Comparison of ENCODE assay signal across 2 cellular contexts in genomic region chr2:12928706-12929291, GRCh38.
TF ChIP-seq lines count a peak whose summit lies in the region.

No MANE protein-coding gene starts in this region.

TF ChIP-seq in HEK293, 187 proteins besides CTCF, POLR2A, EP300 and RAD21 (continued from another document and continues in another):
- TF ChIP-seq AEBP2 (tag by site-specific recombination; IDR thresholded peaks at IDR 0.05; ENCODE audit: borderline replicate concordance) (no peak), ZNF48 (tag by site-specific recombination; IDR thresholded peaks at IDR 0.05) (no peak), ZNF157 (tag by site-specific recombination; IDR thresholded peaks at IDR 0.05) (no peak), ZNF341 (tag by site-specific recombination; IDR thresholded peaks at IDR 0.05; ENCODE audit: low read depth) (peak; percentile 53), ZNF280D (tag by site-specific recombination; IDR thresholded peaks at IDR 0.05) (no peak), ZNF580 (tag by site-specific recombination; IDR thresholded peaks at IDR 0.05) (no peak), INSM2 (tag by site-specific recombination; IDR thresholded peaks at IDR 0.05) (no peak), ZFP3 (tag by site-specific recombination; IDR thresholded peaks at IDR 0.05; ENCODE audit: low read depth) (no peak), ZNF629 (tag by site-specific recombination; IDR thresholded peaks at IDR 0.05) (0 out of 2 replicates have a peak, but pooled peaks have one; percentile 11), BCL6B (tag by site-specific recombination; IDR thresholded peaks at IDR 0.05) (no peak), FEZF1 (tag by site-specific recombination; IDR thresholded peaks at IDR 0.05) (peak; percentile 97), ZNF155 (tag by site-specific recombination; IDR thresholded peaks at IDR 0.05) (no peak), ZNF692 (tag by site-specific recombination; IDR thresholded peaks at IDR 0.05) (no peak), OSR2 (tag by site-specific recombination; IDR thresholded peaks at IDR 0.05) (peak; percentile 70), ZNF10 (tag by site-specific recombination; IDR thresholded peaks at IDR 0.05) (no peak), YY1 (tag by site-specific recombination; IDR thresholded peaks at IDR 0.05) (no peak), GLI4 (tag by site-specific recombination; IDR thresholded peaks at IDR 0.05) (no peak)

TF ChIP-seq in SK-N-SH, 30 proteins besides CTCF, POLR2A, EP300 and RAD21 (continued from another document):
- TF ChIP-seq REST (IDR thresholded peaks at IDR 0.05; ENCODE audit: low read depth, low read length) (no peak), TEAD4 (IDR thresholded peaks at IDR 0.05; ENCODE audit: borderline replicate concordance, insufficient read depth) (no peak), JUND (IDR thresholded peaks at IDR 0.05) (no peak), MEF2A (IDR thresholded peaks at IDR 0.05; ENCODE audit: borderline replicate concordance, low read depth) (no peak), USF1 (IDR thresholded peaks at IDR 0.05; ENCODE audit: borderline replicate concordance, low read depth) (no peak), ELF1 (IDR thresholded peaks at IDR 0.05) (no peak), NFIC (IDR thresholded peaks at IDR 0.05; ENCODE audit: borderline replicate concordance) (no peak), SIN3A (IDR thresholded peaks at IDR 0.05; ENCODE audit: borderline replicate concordance, low read depth, low read length) (no peak), GATA2 (CRISPR knock-in tag; IDR thresholded peaks at IDR 0.05) (no peak), TAF1 (IDR thresholded peaks at IDR 0.05; ENCODE audit: borderline replicate concordance, low read depth, low read length) (no peak), NRF1 (IDR thresholded peaks at IDR 0.05; ENCODE audit: low read depth, low read length) (no peak), RFX5 (IDR thresholded peaks at IDR 0.05; ENCODE audit: low read length) (no peak)
TF ChIP-seq in SK-N-SH: peak in this region for 0.
